ENCODE assay signal across 33 cellular contexts in genomic region chr17:17648762-17649161, GRCh38. TPM values are rescaled to one million over a fixed set of nuclear protein-coding genes. Genes with fewer than 3 reads are reported as not detected.
DNase-seq lines count a peak whose midpoint lies in the region; ATAC-seq and TF ChIP-seq lines count a peak whose summit lies in the region.
"Had no signal": no experiment of that assay in that cellular context is flagged by ENCODE, and none has a peak within 500 bp of the region (broad histone marks: within the 10 kb centered on the region; RNA-seq: fewer than 3 reads in every experiment).

No MANE protein-coding gene starts in this region.

- peak overlapping the region; percentile 17; the same call in 1 of the 2 replicates for H3K27ac ChIP-seq in SJSA1
- no peak overlapping the region for H3K27ac ChIP-seq in osteoblast (ENCODE audit: low read depth, low read length)
- H3K27ac ChIP-seq: BLaER1 treated with 17β-estradiol and CSF1 and Interleukin-3, amounts not matched to agents 10 nM and 100 nM; brain microvascular endothelial cell; foreskin keratinocyte; heart right ventricle; parathyroid adenoma; Peyer's patch; spleen; thyroid gland; vagina had no signal

- DNase-seq in Caco-2 (no peak), SJSA1 (ENCODE audit: low read depth in 1 of 2, low spot score in 2 of 2) (peak; percentile 51 to 64), fibroblast of peridontal ligament (ENCODE audit: extremely low read depth) (peak; percentile 44), osteoblast (ENCODE audit: insufficient read length, low spot score, missing footprints) (peak; percentile 75), DMS153 (lab: John Stamatoyannopoulos, UW) (no peak)
- DNase-seq in stimulated activated effector memory CD8-positive, alpha-beta T cell treated with anti-CD3 and anti-CD28 coated beads, Interleukin-12 subunit alpha, Interleukin-12 subunit beta, amount 100 ng/mL, for 72 hours (ENCODE audit: low spot score in 2 of 2), result no peak
- DNase-seq: ACHN; activated CD4-positive, alpha-beta T cell treated with anti-CD3 and anti-CD28 coated beads for 36 hours; activated naive CD4-positive, alpha-beta T cell treated with anti-CD3 and anti-CD28 coated beads, Interleukin-2, amount 50 U/mL, for 16 hours; activated T-cell treated with anti-CD3 and anti-CD28 coated beads for 4 hours; amygdala; brain microvascular endothelial cell; foreskin keratinocyte; GOT3; heart right ventricle; HFFc6; left cardiac atrium; NCI-H1048; NCI-H748 treated with DMSO at 0.1 percent for 48 hours; Peyer's patch; SHP77; spleen; stimulated activated CD4-positive, alpha-beta T cell treated with anti-CD3 and anti-CD28 coated beads, Interleukin-2, amount 100 ng/mL, for 24 hours; stimulated activated CD8-positive, alpha-beta memory T cell treated with anti-CD3 and anti-CD28 coated beads, Interleukin-4, amount 100 ng/mL, for 48 hours; stimulated activated naive CD8-positive, alpha-beta T cell treated with anti-CD3 and anti-CD28 coated beads, Interleukin-15, amount 100 ng/mL, for 72 hours; SW 1271; thyroid gland had no signal

- H3K36me3 ChIP-seq in Caco-2 (ENCODE audit: control insufficient read depth, insufficient read depth, low read length) (no peaks in the 10 kb centered on the region), SJSA1 (no peaks in the 10 kb centered on the region), osteoblast (ENCODE audit: insufficient read depth, low read length) (no peaks in the 10 kb centered on the region)
- H3K36me3 ChIP-seq: BLaER1 treated with 17β-estradiol and CSF1 and Interleukin-3, amounts not matched to agents 10 nM and 100 nM; brain microvascular endothelial cell; heart right ventricle; Peyer's patch; spleen; thyroid gland; vagina had no signal

- POLR2A ChIA-PET in Caco-2 (lab: Charles Lee), result interaction anchor here (0.6 kb wide), 1 partner anchor 373 kb away, joined by 4 read pairs; no protein-coding TSS in a partner anchor

- peaks cover 11% of the 10 kb centered on the region for H3K36me3 Mint-ChIP-seq in Caco-2 (ENCODE audit: insufficient read depth, unreplicated experiment)
- H3K36me3 Mint-ChIP-seq in stimulated activated effector memory CD8-positive, alpha-beta T cell treated with anti-CD3 and anti-CD28 coated beads, Interleukin-12 subunit alpha, Interleukin-12 subunit beta, amount 100 ng/mL, for 72 hours, result no peaks in the 10 kb centered on the region

- peaks cover 12% of the 10 kb centered on the region for H3K9me3 Mint-ChIP-seq in Caco-2 (ENCODE audit: unreplicated experiment)
- H3K9me3 Mint-ChIP-seq in stimulated activated effector memory CD8-positive, alpha-beta T cell treated with anti-CD3 and anti-CD28 coated beads, Interleukin-12 subunit alpha, Interleukin-12 subunit beta, amount 100 ng/mL, for 72 hours, result peaks cover 3% of the 10 kb centered on the region
- H3K9me3 Mint-ChIP-seq: activated T-helper 2 cell treated with anti-CD3 and anti-CD28 coated beads, Interferon-gamma antibody, Interleukin-2, Interleukin-4, amounts not matched to agents 10 μg/mL and 5 μg/mL and 100 μg/mL, durations not matched to agents 14 hours and 24 hours and 36 hours had no signal

- intact Hi-C loops in Caco-2 (cut with micrococcal nuclease; ENCODE audit: unreplicated experiment), result no loop called here

- H3K4me1 ChIP-seq in Caco-2 (peaks cover 10% of the 10 kb centered on the region), SJSA1 (replicated peaks) (peaks cover 13% of the 10 kb centered on the region), osteoblast (ENCODE audit: insufficient read depth, low read length) (no peaks in the 10 kb centered on the region)
- H3K4me1 ChIP-seq: BLaER1 treated with 17β-estradiol and CSF1 and Interleukin-3, amounts not matched to agents 10 nM and 100 nM; foreskin keratinocyte; heart right ventricle; parathyroid adenoma; Peyer's patch; spleen; thyroid gland; vagina had no signal

- no peaks in the 10 kb centered on the region for H3K79me2 ChIP-seq in osteoblast (ENCODE audit: insufficient read depth, low read length)
- H3K79me2 ChIP-seq: parathyroid adenoma had no signal

- no peak overlapping the region for H2AFZ ChIP-seq in osteoblast (ENCODE audit: low read length)
- H2AFZ ChIP-seq: parathyroid adenoma had no signal

- H3K27me3 ChIP-seq in Caco-2 (replicated peaks; ENCODE audit: control insufficient read depth, insufficient read depth, low read length), result no peaks in the 10 kb centered on the region
- H3K27me3 ChIP-seq in SJSA1 (replicated peaks), result no peaks in the 10 kb centered on the region
- no peaks in the 10 kb centered on the region for H3K27me3 ChIP-seq in osteoblast (ENCODE audit: insufficient read depth, low read length)
- H3K27me3 ChIP-seq: BLaER1 treated with 17β-estradiol and CSF1 and Interleukin-3, amounts not matched to agents 10 nM and 100 nM; brain microvascular endothelial cell; Peyer's patch; thyroid gland; vagina had no signal

- H3K4me3 ChIP-seq in Caco-2 (ENCODE audit: low read depth, low read length) (no peak overlapping the region), SJSA1 (no peak overlapping the region), osteoblast (ENCODE audit: insufficient read depth, low read length) (no peak overlapping the region)
- H3K4me3 ChIP-seq: BLaER1 treated with 17β-estradiol and CSF1 and Interleukin-3, amounts not matched to agents 10 nM and 100 nM; heart right ventricle; Peyer's patch; spleen; thyroid gland; vagina had no signal

- CTCF ChIA-PET in Caco-2 (lab: Charles Lee), result interaction anchor here (1.3 kb wide), 1 partner anchor 152 kb away, joined by 4 read pairs; no protein-coding TSS in a partner anchor

- H3K27me3 Mint-ChIP-seq in Caco-2 (ENCODE audit: insufficient read depth, unreplicated experiment), result no peaks in the 10 kb centered on the region
- H3K27me3 Mint-ChIP-seq: activated CD4-positive, alpha-beta T cell treated with anti-CD3 and anti-CD28 coated beads for 36 hours; stimulated activated naive CD8-positive, alpha-beta T cell treated with anti-CD3 and anti-CD28 coated beads, Interleukin-15, amount 100 ng/mL, for 72 hours had no signal

- no peak overlapping the region for H3K4me3 Mint-ChIP-seq in Caco-2 (ENCODE audit: unreplicated experiment)
- no peak overlapping the region for H3K4me3 Mint-ChIP-seq in stimulated activated effector memory CD8-positive, alpha-beta T cell treated with anti-CD3 and anti-CD28 coated beads, Interleukin-12 subunit alpha, Interleukin-12 subunit beta, amount 100 ng/mL, for 72 hours
- H3K4me3 Mint-ChIP-seq: activated CD4-positive, alpha-beta T cell treated with anti-CD3 and anti-CD28 coated beads for 36 hours; HFFc6; stimulated activated naive CD8-positive, alpha-beta T cell treated with anti-CD3 and anti-CD28 coated beads, Interleukin-15, amount 100 ng/mL, for 72 hours had no signal

- H3K4me1 Mint-ChIP-seq in Caco-2 (ENCODE audit: low read depth, unreplicated experiment), result peaks cover 20% of the 10 kb centered on the region
- H3K4me1 Mint-ChIP-seq in stimulated activated effector memory CD8-positive, alpha-beta T cell treated with anti-CD3 and anti-CD28 coated beads, Interleukin-12 subunit alpha, Interleukin-12 subunit beta, amount 100 ng/mL, for 72 hours, result no peaks in the 10 kb centered on the region
- H3K4me1 Mint-ChIP-seq: activated CD4-positive, alpha-beta T cell treated with anti-CD3 and anti-CD28 coated beads for 36 hours; stimulated activated naive CD8-positive, alpha-beta T cell treated with anti-CD3 and anti-CD28 coated beads, Interleukin-15, amount 100 ng/mL, for 72 hours had no signal

- ATAC-seq in HG03280 (IDR thresholded peaks at IDR 0.05; ENCODE audit: unreplicated experiment), result no peak
- ATAC-seq in HG03378 (IDR thresholded peaks at IDR 0.05; ENCODE audit: unreplicated experiment), result no peak
- no peak for ATAC-seq in stimulated activated effector memory CD8-positive, alpha-beta T cell treated with anti-CD3 and anti-CD28 coated beads, Interleukin-12 subunit alpha, Interleukin-12 subunit beta, amount 100 ng/mL, for 72 hours
- ATAC-seq: activated CD4-positive, alpha-beta T cell treated with anti-CD3 and anti-CD28 coated beads for 36 hours; foreskin keratinocyte; heart right ventricle; stimulated activated naive CD8-positive, alpha-beta T cell treated with anti-CD3 and anti-CD28 coated beads, Interleukin-15, amount 100 ng/mL, for 72 hours had no signal

- H3K27ac Mint-ChIP-seq in Caco-2 (ENCODE audit: unreplicated experiment), result peak overlapping the region; percentile 32
- H3K27ac Mint-ChIP-seq in stimulated activated effector memory CD8-positive, alpha-beta T cell treated with anti-CD3 and anti-CD28 coated beads, Interleukin-12 subunit alpha, Interleukin-12 subunit beta, amount 100 ng/mL, for 72 hours, result no peak overlapping the region
- H3K27ac Mint-ChIP-seq: activated CD4-positive, alpha-beta T cell treated with anti-CD3 and anti-CD28 coated beads for 36 hours; activated T-helper 2 cell treated with anti-CD3 and anti-CD28 coated beads, Interferon-gamma antibody, Interleukin-2, Interleukin-4, amounts not matched to agents 10 μg/mL and 5 μg/mL and 100 μg/mL, durations not matched to agents 14 hours and 24 hours and 36 hours; HFFc6; stimulated activated naive CD8-positive, alpha-beta T cell treated with anti-CD3 and anti-CD28 coated beads, Interleukin-15, amount 100 ng/mL, for 72 hours had no signal

- no TSS peak for BruUV-seq in Caco-2 (replicated peaks; lab: Mats Ljungman, UMichigan)

- no peaks in the 10 kb centered on the region for H4K20me1 ChIP-seq in osteoblast (ENCODE audit: insufficient read depth, low read length)
- H4K20me1 ChIP-seq: BLaER1 treated with 17β-estradiol and CSF1 and Interleukin-3, amounts not matched to agents 10 nM and 100 nM had no signal

- H3K9me3 ChIP-seq in Caco-2, result peaks cover 6% of the 10 kb centered on the region
- peaks cover 8% of the 10 kb centered on the region; the same call in 1 of the 2 replicates for H3K9me3 ChIP-seq in SJSA1 (replicated peaks)
- H3K9me3 ChIP-seq in osteoblast (ENCODE audit: low read depth, low read length), result no peaks in the 10 kb centered on the region
- H3K9me3 ChIP-seq: Peyer's patch, thyroid gland, vagina had no signal

- no peak overlapping the region for H3K4me2 ChIP-seq in osteoblast (ENCODE audit: insufficient read depth, low read length)
- H3K4me2 ChIP-seq: BLaER1 treated with 17β-estradiol and CSF1 and Interleukin-3, amounts not matched to agents 10 nM and 100 nM had no signal

- no peak for TF ChIP-seq CTCF in Caco-2 (IDR thresholded peaks at IDR 0.05; ENCODE audit: insufficient read depth in 1 of 2, low read depth in 1 of 2, low read length in 1 of 2, severe bottlenecking in 1 of 2, unreplicated experiment in 1 of 2)
- TF ChIP-seq CTCF in osteoblast (IDR thresholded peaks at IDR 0.05; ENCODE audit: extremely low read depth, low read depth, low read length), result no peak

RNA-seq across cellular contexts. Expression of gene RAI1, which starts 32.5 kb away (rescaled TPM):
- total RNA-seq in Caco-2 (2022), result 44.3 and 46.7 TPM in 2 replicates
- total RNA-seq in SJSA1 (2014; rRNA removed; shearing (Covaris generic)), result 7.6 and 12.7 TPM in 2 replicates
- total RNA-seq in osteoblast, result 14.4 and 15.6 TPM in 2 replicates

RNA-seq across cellular contexts. Expression of gene PEMT, which starts 57.3 kb away (rescaled TPM):
- total RNA-seq in Caco-2 (2022) (29.5 and 32.1 TPM in 2 replicates), osteoblast (25.3 and 26.4 TPM in 2 replicates)
- total RNA-seq in SJSA1 (2014; rRNA removed; shearing (Covaris generic)), result 49.2 and 49.3 TPM in 2 replicates

Comparison
In these comparisons a context has a peak if more than half of its experiments do, and no peak if none do; other contexts are left out.
1. DNase-seq: peak in SJSA1 (2 of 2), fibroblast of peridontal ligament (single experiment) and osteoblast (single experiment); none in Caco-2 (0 of 2), DMS153 (single experiment) and stimulated activated effector memory CD8-positive, alpha-beta T cell treated with anti-CD3 and anti-CD28 coated beads, Interleukin-12 subunit alpha, Interleukin-12 subunit beta, amount 100 ng/mL, for 72 hours (0 of 2).